8 cellular contexts compared by ENCODE assay signal in genomic region chr19:43425567-43426392, GRCh38. TPM values are rescaled to one million over a fixed set of nuclear protein-coding genes. Genes with fewer than 3 reads are reported as not detected.
A peak's percentile ranks its signal among the peaks of the same experiment; 100 is the strongest.
DNase-seq lines count a peak whose midpoint lies in the region; ATAC-seq, FAIRE-seq and TF ChIP-seq lines count a peak whose summit lies in the region.

No MANE protein-coding gene starts in this region.

- intact Hi-C loops in activated CD4-positive, alpha-beta T cell treated with anti-CD3 and anti-CD28 coated beads, Interleukin-2, amount 10 ng/mL, durations not matched to agents 24 days and 14 days (cut with micrococcal nuclease) = no loop called here

- no peak overlapping the region for H3K4me3 ChIP-seq in fibroblast of pulmonary artery (replicated peaks; ENCODE audit: low read depth, low read length)

- no peaks in the 10 kb centered on the region for H3K27me3 Mint-ChIP-seq in activated T-cell treated with anti-CD3 and anti-CD28 coated beads, Interleukin-2, amount 50 U/mL, for 72 hours (ENCODE audit: low read depth)
- no peaks in the 10 kb centered on the region for H3K27me3 Mint-ChIP-seq in activated T-cell treated with anti-CD3 and anti-CD28 coated beads, Interleukin-2, amount 50 U/mL, for 24 hours
- H3K27me3 Mint-ChIP-seq in activated CD4-positive, alpha-beta T cell treated with anti-CD3 and anti-CD28 coated beads, Interleukin-2, amount 10 ng/mL, durations not matched to agents 24 days and 14 days = peaks cover 11% of the 10 kb centered on the region

- H3K4me1 Mint-ChIP-seq in activated T-cell treated with anti-CD3 and anti-CD28 coated beads, Interleukin-2, amount 50 U/mL, for 72 hours (ENCODE audit: low read depth) = peaks cover 7% of the 10 kb centered on the region
- H3K4me1 Mint-ChIP-seq in activated T-cell treated with anti-CD3 and anti-CD28 coated beads, Interleukin-2, amount 50 U/mL, for 24 hours (ENCODE audit: low read depth) = peaks cover 18% of the 10 kb centered on the region
- H3K4me1 Mint-ChIP-seq in activated CD4-positive, alpha-beta T cell treated with anti-CD3 and anti-CD28 coated beads, Interleukin-2, amount 10 ng/mL, durations not matched to agents 24 days and 14 days = peaks cover 10% of the 10 kb centered on the region

- ATAC-seq in activated T-cell treated with anti-CD3 and anti-CD28 coated beads, Interleukin-2, amount 50 U/mL, for 72 hours (replicated peaks in 1 of 2) = no peak
- ATAC-seq in HG03469 (IDR thresholded peaks at IDR 0.05; ENCODE audit: unreplicated experiment) (no peak), GM18909 (IDR thresholded peaks at IDR 0.05; ENCODE audit: poor library complexity, unreplicated experiment) (no peak)

- peak; percentile 66 for TF ChIP-seq CTCF in fibroblast of pulmonary artery (IDR thresholded peaks at IDR 0.05; ENCODE audit: low read length, missing control alignments)

- no peak overlapping the region for H3K27ac Mint-ChIP-seq in activated T-cell treated with anti-CD3 and anti-CD28 coated beads, Interleukin-2, amount 50 U/mL, for 72 hours
- H3K27ac Mint-ChIP-seq in activated T-cell treated with anti-CD3 and anti-CD28 coated beads, Interleukin-2, amount 50 U/mL, for 24 hours = no peak overlapping the region
- no peak overlapping the region for H3K27ac Mint-ChIP-seq in activated CD4-positive, alpha-beta T cell treated with anti-CD3 and anti-CD28 coated beads, Interleukin-2, amount 10 ng/mL, durations not matched to agents 24 days and 14 days

- FAIRE-seq in urothelium cell line (lab: Jason Lieb, UNC) = no peak

- no peaks in the 10 kb centered on the region for H3K9me3 Mint-ChIP-seq in activated T-cell treated with anti-CD3 and anti-CD28 coated beads, Interleukin-2, amount 50 U/mL, for 72 hours
- H3K9me3 Mint-ChIP-seq in activated T-cell treated with anti-CD3 and anti-CD28 coated beads, Interleukin-2, amount 50 U/mL, for 24 hours = no peaks in the 10 kb centered on the region
- no peaks in the 10 kb centered on the region for H3K9me3 Mint-ChIP-seq in activated CD4-positive, alpha-beta T cell treated with anti-CD3 and anti-CD28 coated beads, Interleukin-2, amount 10 ng/mL, durations not matched to agents 24 days and 14 days

- no peaks in the 10 kb centered on the region for H3K36me3 Mint-ChIP-seq in activated T-cell treated with anti-CD3 and anti-CD28 coated beads, Interleukin-2, amount 50 U/mL, for 72 hours (ENCODE audit: insufficient read depth in 2 of 2)
- H3K36me3 Mint-ChIP-seq in activated T-cell treated with anti-CD3 and anti-CD28 coated beads, Interleukin-2, amount 50 U/mL, for 24 hours (ENCODE audit: low read depth) = no peaks in the 10 kb centered on the region
- no peaks in the 10 kb centered on the region for H3K36me3 Mint-ChIP-seq in activated CD4-positive, alpha-beta T cell treated with anti-CD3 and anti-CD28 coated beads, Interleukin-2, amount 10 ng/mL, durations not matched to agents 24 days and 14 days (ENCODE audit: low read depth)

- peak overlapping the region; percentile 23 to 36 for H3K4me3 Mint-ChIP-seq in activated T-cell treated with anti-CD3 and anti-CD28 coated beads, Interleukin-2, amount 50 U/mL, for 72 hours
- H3K4me3 Mint-ChIP-seq in activated T-cell treated with anti-CD3 and anti-CD28 coated beads, Interleukin-2, amount 50 U/mL, for 24 hours = no peak overlapping the region
- no peak overlapping the region for H3K4me3 Mint-ChIP-seq in activated CD4-positive, alpha-beta T cell treated with anti-CD3 and anti-CD28 coated beads, Interleukin-2, amount 10 ng/mL, durations not matched to agents 24 days and 14 days

- DNase-seq in activated T-cell treated with anti-CD3 and anti-CD28 coated beads, Interleukin-2, amount 50 U/mL, for 72 hours = no peak
- no peak for DNase-seq in activated T-cell treated with anti-CD3 and anti-CD28 coated beads, Interleukin-2, amount 50 U/mL, for 24 hours
- DNase-seq in OCI-M1 (lab: John Stamatoyannopoulos, UW) (peak; percentile 47), fibroblast of pulmonary artery (ENCODE audit: low read depth) (peak; percentile 30), urothelium cell line (ENCODE audit: low spot score) (peak; percentile 33)
- DNase-seq in activated CD4-positive, alpha-beta T cell treated with anti-CD3 and anti-CD28 coated beads, Interleukin-2, amount 10 ng/mL, durations not matched to agents 24 days and 14 days = no peak

RNA-seq across cellular contexts. Expression of gene TEX101, which starts 11.1 kb away (rescaled TPM):
- not detected for total RNA-seq in activated T-cell treated with anti-CD3 and anti-CD28 coated beads, Interleukin-2, amount 50 U/mL, for 72 hours
- not detected in 2 replicates for total RNA-seq in activated CD4-positive, alpha-beta T cell treated with anti-CD3 and anti-CD28 coated beads, Interleukin-2, amount 10 ng/mL, durations not matched to agents 24 days and 14 days

RNA-seq across cellular contexts. Expression of gene LYPD3, which starts 39.6 kb away (rescaled TPM):
- 1 to 10 TPM; 3.1 to 4.1 TPM for total RNA-seq in activated T-cell treated with anti-CD3 and anti-CD28 coated beads, Interleukin-2, amount 50 U/mL, for 72 hours
- total RNA-seq in activated CD4-positive, alpha-beta T cell treated with anti-CD3 and anti-CD28 coated beads, Interleukin-2, amount 10 ng/mL, durations not matched to agents 24 days and 14 days = 3.6 and 4.1 TPM in 2 replicates

Comparison
In these comparisons a context has a peak if more than half of its experiments do, and no peak if none do; other contexts are left out.
1. H3K4me3 Mint-ChIP-seq: peak in activated T-cell treated with anti-CD3 and anti-CD28 coated beads, Interleukin-2, amount 50 U/mL, for 72 hours (2 of 2); none in activated T-cell treated with anti-CD3 and anti-CD28 coated beads, Interleukin-2, amount 50 U/mL, for 24 hours (single experiment) and activated CD4-positive, alpha-beta T cell treated with anti-CD3 and anti-CD28 coated beads, Interleukin-2, amount 10 ng/mL, durations not matched to agents 24 days and 14 days (single experiment).
2. DNase-seq: peak in OCI-M1 (single experiment), fibroblast of pulmonary artery (single experiment) and urothelium cell line (single experiment); none in activated T-cell treated with anti-CD3 and anti-CD28 coated beads, Interleukin-2, amount 50 U/mL, for 72 hours (0 of 2), activated T-cell treated with anti-CD3 and anti-CD28 coated beads, Interleukin-2, amount 50 U/mL, for 24 hours (single experiment) and activated CD4-positive, alpha-beta T cell treated with anti-CD3 and anti-CD28 coated beads, Interleukin-2, amount 10 ng/mL, durations not matched to agents 24 days and 14 days (single experiment).